ENCODE assay signal across 16 cellular contexts in the genomic region with DNA sequence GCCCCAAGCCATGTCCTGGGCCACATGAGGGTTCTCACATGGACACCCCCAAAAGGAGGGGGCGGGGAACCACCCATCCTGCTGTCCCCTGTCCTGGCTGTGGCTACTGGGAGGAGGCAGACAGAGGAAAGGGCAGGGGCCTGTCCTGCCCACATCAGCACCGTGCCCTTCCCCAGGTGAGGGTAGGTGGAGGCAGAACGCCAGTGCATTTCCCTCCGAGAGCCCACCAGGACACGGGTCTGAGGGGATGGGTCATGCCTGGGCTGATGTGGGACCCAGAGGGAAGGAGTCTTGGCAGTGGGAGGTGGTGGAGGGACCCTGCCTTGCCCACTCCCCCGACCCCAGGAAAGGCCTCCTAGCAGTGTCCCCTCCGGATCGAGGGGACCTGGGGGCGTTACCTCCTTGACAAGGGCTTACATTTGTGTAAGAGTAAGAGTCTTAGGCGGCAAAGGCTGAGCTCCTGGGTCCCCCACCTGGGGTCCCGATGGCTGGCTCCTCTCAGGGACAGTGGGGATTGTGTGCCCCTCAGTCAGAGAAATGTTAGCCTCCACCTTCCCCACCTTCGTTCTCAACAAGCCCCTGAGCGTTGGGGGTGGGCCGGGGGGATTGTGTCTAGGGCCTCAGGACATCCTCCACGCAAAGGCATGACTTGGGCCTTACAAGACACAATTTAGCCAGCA. TPM values are rescaled to one million over a fixed set of nuclear protein-coding genes. Genes with fewer than 3 reads are reported as not detected.
DNase-seq lines count a peak whose midpoint lies in the region; ATAC-seq and TF ChIP-seq lines count a peak whose summit lies in the region.
"Had no signal": no experiment of that assay in that cellular context is flagged by ENCODE, and none has a peak within 500 bp of the region (broad histone marks: within the 10 kb centered on the region; RNA-seq: fewer than 3 reads in every experiment).

No MANE protein-coding gene starts in this region.

- H3K27me3 ChIP-seq in CD4-positive, alpha-beta T cell (ENCODE audit: control insufficient read depth, insufficient read depth, low read length), result no peaks in the 10 kb centered on the region
- H3K27me3 ChIP-seq in BE2C, result no peaks in the 10 kb centered on the region
- H3K27me3 ChIP-seq: SJSA1 had no signal

- peaks cover 55% of the 10 kb centered on the region for H3K4me1 Mint-ChIP-seq in CD4-positive, alpha-beta T cell (ENCODE audit: low read depth)
- H3K4me1 Mint-ChIP-seq in activated T-helper 17 cell treated with anti-CD3 and anti-CD28 coated beads, Interleukin-2, amount 50 U/mL, for 72 hours, result peaks cover 16% of the 10 kb centered on the region

- H3K4me1 ChIP-seq in BE2C, result no peaks in the 10 kb centered on the region; the same call in 1 of the 2 replicates

- CTCF ChIA-PET in CD4-positive, alpha-beta T cell (lab: Charles Lee), result interaction anchor here (4.3 kb wide), 1 partner anchor 15 kb away, joined by 16 read pairs; no protein-coding TSS in a partner anchor

- H3K9me3 Mint-ChIP-seq in CD4-positive, alpha-beta T cell, result no peaks in the 10 kb centered on the region
- H3K9me3 Mint-ChIP-seq in activated T-helper 17 cell treated with anti-CD3 and anti-CD28 coated beads, Interleukin-2, amount 50 U/mL, for 72 hours, result no peaks in the 10 kb centered on the region
- H3K9me3 Mint-ChIP-seq: GM23338, HFFc6 had no signal

- ATAC-seq in CD4-positive, alpha-beta T cell (ENCODE audit: poor library complexity), result no peak
- ATAC-seq in activated T-helper 17 cell treated with anti-CD3 and anti-CD28 coated beads, Interleukin-2, amount 50 U/mL, for 72 hours (replicated peaks), result no peak
- ATAC-seq in GM21737 (IDR thresholded peaks at IDR 0.05; ENCODE audit: unreplicated experiment), result no peak

- no peak for TF ChIP-seq CTCF in CD4-positive, alpha-beta T cell (IDR thresholded peaks at IDR 0.05)
- no peak for TF ChIP-seq CTCF in BE2C (IDR thresholded peaks at IDR 0.05; ENCODE audit: low read depth, low read length)

- H3K4me3 ChIP-seq in BE2C (ENCODE audit: low read depth, low read length), result no peak overlapping the region
- H3K4me3 ChIP-seq: GM23338, SJSA1 had no signal

- DNase-seq in CD4-positive, alpha-beta T cell, result no peak
- DNase-seq in GM03348 (ENCODE audit: low spot score) (peak; percentile 4), posterior vena cava (ENCODE audit: low spot score) (peak; percentile 47), BE2C (no peak)
- no peak for DNase-seq in activated CD4-positive, alpha-beta T cell treated with anti-CD3 and anti-CD28 coated beads for 1 hour
- DNase-seq: ACHN, Caco-2, HFFc6, NCI-H1092, NCI-H2107, NCI-H226, NCI-H526 treated with DMSO at 0.1 percent for 48 hours had no signal

- no peak overlapping the region for H3K4me3 Mint-ChIP-seq in CD4-positive, alpha-beta T cell
- peak overlapping the region; percentile 70 for H3K4me3 Mint-ChIP-seq in activated T-helper 17 cell treated with anti-CD3 and anti-CD28 coated beads, Interleukin-2, amount 50 U/mL, for 72 hours
- H3K4me3 Mint-ChIP-seq: GM23338, HFFc6 had no signal

- H3K36me3 ChIP-seq in BE2C, result no peaks in the 10 kb centered on the region
- H3K36me3 ChIP-seq: SJSA1 had no signal

- intact Hi-C loops in CD4-positive, alpha-beta T cell (cut with DNase I, micrococcal nuclease), result loop anchor here in 1 of 2 experiments (1.0 to 2.0 kb wide), 3 partner anchors 7 to 59 kb away; no protein-coding TSS in a partner anchor
- intact Hi-C loops in posterior vena cava (cut with DNase I), result loop anchor here in 1 of 2 donors (2.0 kb wide), 1 partner anchor 241 kb away; no protein-coding TSS in a partner anchor

- H3K27ac ChIP-seq in CD4-positive, alpha-beta T cell (ENCODE audit: low read depth, low read length), result peak overlapping the region; percentile 24
- H3K27ac ChIP-seq: SJSA1 had no signal

- H3K27me3 Mint-ChIP-seq in CD4-positive, alpha-beta T cell, result no peaks in the 10 kb centered on the region
- H3K27me3 Mint-ChIP-seq in activated T-helper 17 cell treated with anti-CD3 and anti-CD28 coated beads, Interleukin-2, amount 50 U/mL, for 72 hours, result no peaks in the 10 kb centered on the region

- no peaks in the 10 kb centered on the region for H3K9me3 ChIP-seq in CD4-positive, alpha-beta T cell (ENCODE audit: control insufficient read depth, low read length)
- no peaks in the 10 kb centered on the region for H3K9me3 ChIP-seq in BE2C
- H3K9me3 ChIP-seq: Caco-2, SJSA1 had no signal

- POLR2A ChIA-PET in CD4-positive, alpha-beta T cell (lab: Charles Lee), result interaction anchor here (0.9 to 4.5 kb wide), 2 partner anchors 7 to 202 kb away, joined by 3 to 31 read pairs; a partner anchor contains a TSS

- H3K27ac Mint-ChIP-seq in CD4-positive, alpha-beta T cell, result peak overlapping the region; percentile 88
- no peak overlapping the region for H3K27ac Mint-ChIP-seq in activated T-helper 17 cell treated with anti-CD3 and anti-CD28 coated beads, Interleukin-2, amount 50 U/mL, for 72 hours
- H3K27ac Mint-ChIP-seq: GM23338, HFFc6 had no signal

- H3K36me3 Mint-ChIP-seq in CD4-positive, alpha-beta T cell (ENCODE audit: low read depth), result no peaks in the 10 kb centered on the region
- H3K36me3 Mint-ChIP-seq in activated T-helper 17 cell treated with anti-CD3 and anti-CD28 coated beads, Interleukin-2, amount 50 U/mL, for 72 hours (ENCODE audit: low read depth), result no peaks in the 10 kb centered on the region

RNA-seq across cellular contexts. Expression of a gene that starts 6.1 kb away (rescaled TPM):
- total RNA-seq in CD4-positive, alpha-beta T cell, result under 1 TPM in 1 of 2 experiments, not detected in 1; 0.14 TPM
- total RNA-seq in activated T-helper 17 cell treated with anti-CD3 and anti-CD28 coated beads, Interleukin-2, amount 50 U/mL, for 72 hours, result not detected
- total RNA-seq in posterior vena cava, result 1 to 10 TPM in 1 of 2 donors, under 1 TPM in 1; 0.42 to 1.1 TPM
- polyA plus RNA-seq in BE2C (2012; ENCODE audit: insufficient read depth, insufficient read length, low read depth), result not detected
- total RNA-seq: Caco-2, HFFc6, SJSA1 had no signal

RNA-seq across cellular contexts. Expression of a gene that starts 24.0 kb away (rescaled TPM):
- total RNA-seq in CD4-positive, alpha-beta T cell, result 1 to 10 TPM; 5.6 to 6.2 TPM
- under 1 TPM in 1 of 2 donors, not detected in 1; 0.45 TPM for total RNA-seq in activated T-helper 17 cell treated with anti-CD3 and anti-CD28 coated beads, Interleukin-2, amount 50 U/mL, for 72 hours
- 1 to 10 TPM; 4.1 to 6.2 TPM for total RNA-seq in posterior vena cava
- polyA plus RNA-seq in BE2C (2012; ENCODE audit: insufficient read depth, insufficient read length, low read depth), result 3.4 TPM
- total RNA-seq: HFFc6 had no signal

Comparison
In these comparisons a context has a peak if more than half of its experiments do, and no peak if none do; other contexts are left out.
1. DNase-seq: peak in GM03348 (single experiment) and posterior vena cava (single experiment); none in CD4-positive, alpha-beta T cell (0 of 10), activated CD4-positive, alpha-beta T cell treated with anti-CD3 and anti-CD28 coated beads for 1 hour (single experiment) and BE2C (single experiment).